ENCODE assay signal across 8 cellular contexts in genomic region chr19:1248454-1249297, GRCh38. TPM values are rescaled to one million over a fixed set of nuclear protein-coding genes. Genes with fewer than 3 reads are reported as not detected.
DNase-seq lines count a peak whose midpoint lies in the region; ATAC-seq and TF ChIP-seq lines count a peak whose summit lies in the region.

Gene MIDN (plus strand): TSS chr19:1248583. CDS start chr19:1250297, 1,714 bp downstream.

- H3K9me3 ChIP-seq in SK-N-SH = no peaks in the 10 kb centered on the region
- no peaks in the 10 kb centered on the region for H3K9me3 ChIP-seq in heart right ventricle

- H3K4me1 Mint-ChIP-seq in progenitor cell of endocrine pancreas (ENCODE audit: low read depth) = peaks cover 9% of the 10 kb centered on the region

- TF ChIP-seq RAD21 in SK-N-SH (IDR thresholded peaks at IDR 0.05; ENCODE audit: low read length) = peak; percentile 44

- peak within 1 kb of the TSS; percentile 81 for H3K4me3 Mint-ChIP-seq in progenitor cell of endocrine pancreas (ENCODE audit: low read depth)

- H3K9ac ChIP-seq in SK-N-SH = peak within 1 kb of the TSS; percentile 96

- TF ChIP-seq EP300 in SK-N-SH (IDR thresholded peaks at IDR 0.05; ENCODE audit: borderline replicate concordance in 1 of 2, low read depth in 1 of 2, low read length in 1 of 2) = no peak

- DNase-seq in DMS79 (lab: John Stamatoyannopoulos, UW) = peak; percentile 51
- DNase-seq in HuH-7.5 (ENCODE audit: low spot score) = peak; percentile 92
- DNase-seq in SK-N-SH = peak; percentile 87
- peak; percentile 88 to 89 for DNase-seq in heart right ventricle
- DNase-seq in progenitor cell of endocrine pancreas (ENCODE audit: low spot score, unreplicated experiment) = peak; percentile 84
- DNase-seq in NCI-H524 treated with DMSO at 0.1 percent for 48 hours (lab: John Stamatoyannopoulos, UW) = no peak

- POLR2A ChIA-PET in SK-N-SH (lab: Yijun Ruan, JAX) = interaction anchor here (0.6 to 1.5 kb wide), 5 partner anchors 12 to 453 kb away, joined by 3 to 23 read pairs (median 7); partner anchors contain the start of gene CIRBP

- no peaks in the 10 kb centered on the region for H3K9me3 Mint-ChIP-seq in progenitor cell of endocrine pancreas (ENCODE audit: low read depth)

- H3K27me3 Mint-ChIP-seq in progenitor cell of endocrine pancreas = no peaks in the 10 kb centered on the region

- peaks cover 7% of the 10 kb centered on the region for H3K36me3 Mint-ChIP-seq in progenitor cell of endocrine pancreas (ENCODE audit: insufficient read depth)

- H3K79me2 ChIP-seq in SK-N-SH (ENCODE audit: insufficient read depth) = peaks cover 49% of the 10 kb centered on the region

- H3K4me1 ChIP-seq in SK-N-SH (ENCODE audit: control insufficient read depth in 1 of 2, insufficient read depth in 2 of 2, low read depth in 1 of 2, low read length in 1 of 2) = peaks cover 13 to 37% of the 10 kb centered on the region in 2 experiments; a peak in 3 of 4 replicates
- peaks cover 36 to 75% (median 65%) of the 10 kb centered on the region in 9 donors for H3K4me1 ChIP-seq in heart right ventricle

- H3K27ac ChIP-seq in SK-N-SH (ENCODE audit: low read depth in 2 of 2, low read length in 1 of 2) (peak within 1 kb of the TSS; percentile 95 to 96), adipose tissue (ENCODE audit: low read depth, low read length) (peak within 1 kb of the TSS; percentile 88), heart right ventricle (peak within 1 kb of the TSS; percentile 95 to 100 (median 100))

- H3K9me2 ChIP-seq in SK-N-SH = no peaks in the 10 kb centered on the region

- ATAC-seq in GM21381 (IDR thresholded peaks at IDR 0.05; ENCODE audit: unreplicated experiment) (peak; percentile 23), heart right ventricle (peak; percentile 15 to 40 (median 32))

- TF ChIP-seq CTCF in SK-N-SH (IDR thresholded peaks at IDR 0.05) = peak; percentile 87
- TF ChIP-seq CTCF in heart right ventricle (IDR thresholded peaks at IDR 0.05) = peak; percentile 63 to 96 (median 87)
- peak; percentile 81 for TF ChIP-seq CTCF in progenitor cell of endocrine pancreas (IDR thresholded peaks at IDR 0.05; ENCODE audit: unreplicated experiment)

- intact Hi-C loops in heart right ventricle (cut with DNase I) = loop anchor here in 6 of 10 donors (1.0 to 10.0 kb wide), 4 partner anchors 18 to 324 kb away; partner anchors contain the start of gene ARID3A (in 1 of the 6)

- peak within 1 kb of the TSS; percentile 97 for H3K27ac Mint-ChIP-seq in progenitor cell of endocrine pancreas

- peaks cover 23% of the 10 kb centered on the region for H4K20me1 ChIP-seq in SK-N-SH (ENCODE audit: insufficient read depth)

- WGBS in SK-N-SH (ENCODE audit: low lambda C conversion rate) = 0% methylated on average over 9 of the region's 107 CpGs
- WGBS in adipose tissue, 3 donors = 0 to 1% (median 1%) methylated on average over 43 to 107 of the region's 107 CpGs
- 0 to 1% methylated on average over 92 to 106 of the region's 107 CpGs for WGBS in heart right ventricle, 2 donors

- H3K4me3 ChIP-seq in SK-N-SH (ENCODE audit: low read depth in 2 of 2, low read length in 1 of 2) (peak within 1 kb of the TSS; percentile 72 to 88), heart right ventricle (peak within 1 kb of the TSS; percentile 78 to 99 (median 94))

- CTCF ChIA-PET in SK-N-SH (lab: Yijun Ruan, JAX) = interaction anchor here (0.6 to 2.5 kb wide), 7 partner anchors 11 to 31 kb away, joined by 3 to 22 read pairs (median 6); partner anchors contain the start of gene CIRBP

- peaks cover 4 to 12% of the 10 kb centered on the region in 2 experiments for H3K36me3 ChIP-seq in SK-N-SH (replicated peaks in 1 of 2; ENCODE audit: control insufficient read depth in 1 of 2, insufficient read depth in 2 of 2, low read length in 1 of 2)
- H3K36me3 ChIP-seq in heart right ventricle = peaks cover 0 to 25% (median 7%) of the 10 kb centered on the region in 9 donors

- H3F3A ChIP-seq in SK-N-SH (replicated peaks; ENCODE audit: insufficient read depth) = peaks cover 37% of the 10 kb centered on the region

- no peak within 1 kb of the TSS for H2AFZ ChIP-seq in SK-N-SH (ENCODE audit: low read depth)

- H3K4me2 ChIP-seq in SK-N-SH = peak within 1 kb of the TSS; percentile 84; the same call in 1 of the 2 replicates

- H3K27me3 ChIP-seq in SK-N-SH (ENCODE audit: insufficient read depth) (no peaks in the 10 kb centered on the region), heart right ventricle (no peaks in the 10 kb centered on the region)

TF ChIP-seq in SK-N-SH, 30 proteins besides CTCF, POLR2A, EP300 and RAD21:
- TF ChIP-seq RXRA (IDR thresholded peaks at IDR 0.05; ENCODE audit: borderline replicate concordance, low read depth) (0 out of 2 replicates have a peak, but pooled peaks have one; percentile 31), NRF1 (IDR thresholded peaks at IDR 0.05; ENCODE audit: low read depth, low read length) (peak; percentile 32; the same call in 1 of the 2 replicates), NFIC (IDR thresholded peaks at IDR 0.05; ENCODE audit: borderline replicate concordance) (peak; percentile 4; the same call in 1 of the 2 replicates), SMC3 (IDR thresholded peaks at IDR 0.05; ENCODE audit: low read depth, low read length) (peak; percentile 26; the same call in 1 of the 2 replicates), TEAD4 (IDR thresholded peaks at IDR 0.05; ENCODE audit: borderline replicate concordance, insufficient read depth) (no peak), ELF1 (IDR thresholded peaks at IDR 0.05) (no peak), CHD2 (IDR thresholded peaks at IDR 0.05; ENCODE audit: low read length, partially characterized antibody) (no peak), FOSL2 (IDR thresholded peaks at IDR 0.05; ENCODE audit: borderline replicate concordance, low read depth) (peak; percentile 21; the same call in 1 of the 2 replicates), MXI1 (IDR thresholded peaks at IDR 0.05; ENCODE audit: low read depth, low read length) (no peak), TAF1 (IDR thresholded peaks at IDR 0.05; ENCODE audit: borderline replicate concordance, low read depth, low read length) (peak; percentile 81; the same call in 1 of the 2 replicates), MAX (IDR thresholded peaks at IDR 0.05; ENCODE audit: low read depth) (no peak), POLR2AphosphoS5 (IDR thresholded peaks at IDR 0.05; ENCODE audit: low read depth, low read length) (peak; percentile 99), REST (IDR thresholded peaks at IDR 0.05; ENCODE audit: low read depth, low read length) (peak; percentile 57; the same call in 1 of the 2 replicates), SIN3A (IDR thresholded peaks at IDR 0.05; ENCODE audit: borderline replicate concordance, low read depth, low read length) (peak; percentile 74)

RNA-seq across cellular contexts. Expression of gene MIDN, which starts in this region (rescaled TPM):
- polyA plus RNA-seq in SK-N-SH (2012; rRNA removed) = 8.2 and 13.9 TPM in 2 replicates
- polyA plus RNA-seq in SK-N-SH (2012; cell fraction: cytosol; rRNA removed) = 6.8 and 9.9 TPM in 2 replicates
- 53.9 and 79.1 TPM in 2 replicates for polyA plus RNA-seq in SK-N-SH (2012; cell fraction: nucleus; rRNA removed)
- polyA plus RNA-seq in adipose tissue = 10 to 100 TPM; 22.8 to 95.5 (median 75.0) TPM
- 100 to 1,000 TPM in 2 of 10 donors, 10 to 100 TPM in 8; 45.9 to 236 (median 68.5) TPM for total RNA-seq in heart right ventricle
- polyA plus RNA-seq in heart right ventricle = 10 to 100 TPM; 22.7 to 48.6 TPM
- 187 and 193 TPM in 2 replicates for total RNA-seq in progenitor cell of endocrine pancreas
